In genomic region chr16:25155553-25156460, GRCh38 we compare ENCODE assay signal across 12 cellular contexts. TPM values are rescaled to one million over a fixed set of nuclear protein-coding genes. Genes with fewer than 3 reads are reported as not detected.
DNase-seq lines count a peak whose midpoint lies in the region; ATAC-seq and TF ChIP-seq lines count a peak whose summit lies in the region.
"Had no signal": no experiment of that assay in that cellular context is flagged by ENCODE, and none has a peak within 500 bp of the region (broad histone marks: within the 10 kb centered on the region; RNA-seq: fewer than 3 reads in every experiment).

No MANE protein-coding gene starts in this region.

- no peak overlapping the region for H3K4me3 ChIP-seq in A673 (ENCODE audit: low read depth, low read length, poor library complexity, severe bottlenecking)
- H3K4me3 ChIP-seq: esophagus squamous epithelium had no signal

- H3K4me1 ChIP-seq in A673 (ENCODE audit: insufficient read depth, low read length, poor library complexity, severe bottlenecking), result no peaks in the 10 kb centered on the region
- H3K4me1 ChIP-seq: esophagus squamous epithelium had no signal

- no peaks in the 10 kb centered on the region for H3K27me3 Mint-ChIP-seq in natural killer cell treated with Interleukin-12 subunit alpha and Interleukin-12 subunit beta and Interleukin-15 and Interleukin-18, amount 100 ng/mL, for 72 hours
- H3K27me3 Mint-ChIP-seq in natural killer cell (ENCODE audit: low read depth in 2 of 2) (no peaks in the 10 kb centered on the region), type B pancreatic cell (no peaks in the 10 kb centered on the region)

- intact Hi-C loops in natural killer cell (cut with micrococcal nuclease), result no loop called here
- intact Hi-C loops in A673 (cut with micrococcal nuclease; ENCODE audit: unreplicated experiment), result no loop called here

- H3K9me3 ChIP-seq in A673 (ENCODE audit: low read depth, low read length, poor library complexity, severe bottlenecking), result no peaks in the 10 kb centered on the region
- H3K9me3 ChIP-seq: esophagus squamous epithelium had no signal

- DNase-seq in natural killer cell treated with Interleukin-12 subunit alpha and Interleukin-12 subunit beta and Interleukin-15 and Interleukin-18, amount 100 ng/mL, for 72 hours (ENCODE audit: low spot score), result no peak
- no peak for DNase-seq in natural killer cell
- peak; percentile 24 for DNase-seq in activated naive CD4-positive, alpha-beta T cell treated with anti-CD3 and anti-CD28 coated beads, Interleukin-2, amount 50 U/mL, for 16 hours
- DNase-seq in myocyte (ENCODE audit: low read depth), result peak; percentile 67
- DNase-seq in caudate nucleus (lab: John Stamatoyannopoulos, UW), result no peak
- no peak for DNase-seq in type B pancreatic cell (ENCODE audit: extremely low spot score, unreplicated experiment)
- DNase-seq in A673 (ENCODE audit: low spot score), result no peak
- DNase-seq: esophagus squamous epithelium, NCI-H510A, substantia nigra had no signal

- H3K27ac Mint-ChIP-seq in natural killer cell treated with Interleukin-12 subunit alpha and Interleukin-12 subunit beta and Interleukin-15 and Interleukin-18, amount 100 ng/mL, for 72 hours, result peak overlapping the region; percentile 8 to 11
- H3K27ac Mint-ChIP-seq in natural killer cell, result no peak overlapping the region
- no peak overlapping the region for H3K27ac Mint-ChIP-seq in type B pancreatic cell

- no peak overlapping the region for H3K4me3 Mint-ChIP-seq in natural killer cell treated with Interleukin-12 subunit alpha and Interleukin-12 subunit beta and Interleukin-15 and Interleukin-18, amount 100 ng/mL, for 72 hours
- no peak overlapping the region for H3K4me3 Mint-ChIP-seq in natural killer cell
- H3K4me3 Mint-ChIP-seq in type B pancreatic cell, result no peak overlapping the region

- H3K27ac ChIP-seq in caudate nucleus (ENCODE audit: low read depth, low read length) (no peak overlapping the region), A673 (ENCODE audit: low read depth, low read length, poor library complexity, severe bottlenecking) (no peak overlapping the region)
- H3K27ac ChIP-seq: esophagus squamous epithelium had no signal

- peaks cover 0 to 7% of the 10 kb centered on the region in 2 donors for H3K4me1 Mint-ChIP-seq in natural killer cell treated with Interleukin-12 subunit alpha and Interleukin-12 subunit beta and Interleukin-15 and Interleukin-18, amount 100 ng/mL, for 72 hours (ENCODE audit: low read depth in 2 of 2)
- no peaks in the 10 kb centered on the region for H3K4me1 Mint-ChIP-seq in natural killer cell
- no peaks in the 10 kb centered on the region for H3K4me1 Mint-ChIP-seq in type B pancreatic cell (ENCODE audit: unreplicated experiment)

- H3K36me3 Mint-ChIP-seq in natural killer cell treated with Interleukin-12 subunit alpha and Interleukin-12 subunit beta and Interleukin-15 and Interleukin-18, amount 100 ng/mL, for 72 hours, result peaks cover 14% of the 10 kb centered on the region
- H3K36me3 Mint-ChIP-seq in natural killer cell, result peaks cover 6% of the 10 kb centered on the region
- peaks cover 36% of the 10 kb centered on the region for H3K36me3 Mint-ChIP-seq in type B pancreatic cell

- H3K9me3 Mint-ChIP-seq in natural killer cell treated with Interleukin-12 subunit alpha and Interleukin-12 subunit beta and Interleukin-15 and Interleukin-18, amount 100 ng/mL, for 72 hours, result no peaks in the 10 kb centered on the region
- H3K9me3 Mint-ChIP-seq in natural killer cell (no peaks in the 10 kb centered on the region), type B pancreatic cell (no peaks in the 10 kb centered on the region)

- POLR2A ChIA-PET in A673 (lab: Charles Lee; ENCODE audit: low non-redundant PET), result no interaction called here

- peaks cover 8% of the 10 kb centered on the region for H3K36me3 ChIP-seq in A673 (ENCODE audit: insufficient read depth, low read length, poor library complexity, severe bottlenecking)

- CTCF ChIA-PET in A673 (lab: Charles Lee), result no interaction called here

- peak; percentile 40 to 52 for ATAC-seq in natural killer cell treated with Interleukin-12 subunit alpha and Interleukin-12 subunit beta and Interleukin-15 and Interleukin-18, amount 100 ng/mL, for 72 hours
- ATAC-seq in natural killer cell (no peak), GM18520 (IDR thresholded peaks at IDR 0.05; ENCODE audit: unreplicated experiment) (no peak)
- ATAC-seq: sciatic nerve had no signal

- no TSS peak for BruUV-seq in A673 (replicated peaks; lab: Mats Ljungman, UMichigan)

- TF ChIP-seq CTCF in natural killer cell (IDR thresholded peaks at IDR 0.05) (no peak), type B pancreatic cell (conservative IDR thresholded peaks at IDR 0.05) (no peak), A673 (conservative IDR thresholded peaks at IDR 0.05; ENCODE audit: low read depth, low read length) (no peak)

- H3K27me3 ChIP-seq in A673 (replicated peaks; ENCODE audit: insufficient read depth, low read depth, low read length, poor library complexity), result no peaks in the 10 kb centered on the region
- H3K27me3 ChIP-seq: esophagus squamous epithelium had no signal

RNA-seq across cellular contexts. Expression of gene LCMT1, which starts 44.3 kb away (rescaled TPM):
- total RNA-seq in natural killer cell treated with Interleukin-12 subunit alpha and Interleukin-12 subunit beta and Interleukin-15 and Interleukin-18, amount 100 ng/mL, for 72 hours, result 10 to 100 TPM; 42.6 to 50.0 TPM
- total RNA-seq in natural killer cell, result 10 to 100 TPM; 28.8 to 49.5 (median 43.0) TPM
- 48.0 and 48.5 TPM in 2 replicates for total RNA-seq in myocyte
- 46.8 TPM for polyA plus RNA-seq in myocyte (2012)
- total RNA-seq in type B pancreatic cell (ENCODE audit: low replicate concordance), result 63.8 and 65.7 TPM in 2 replicates
- total RNA-seq in A673 (2021), result 55.8 and 56.3 TPM in 2 replicates

Comparison
In these comparisons a context has a peak if more than half of its experiments do, and no peak if none do; other contexts are left out.
1. ATAC-seq: peak in natural killer cell treated with Interleukin-12 subunit alpha and Interleukin-12 subunit beta and Interleukin-15 and Interleukin-18, amount 100 ng/mL, for 72 hours (2 of 2); none in natural killer cell (0 of 3) and GM18520 (single experiment).
2. H3K27ac Mint-ChIP-seq: peak in natural killer cell treated with Interleukin-12 subunit alpha and Interleukin-12 subunit beta and Interleukin-15 and Interleukin-18, amount 100 ng/mL, for 72 hours (2 of 2); none in natural killer cell (0 of 2) and type B pancreatic cell (single experiment).
3. DNase-seq: peak in activated naive CD4-positive, alpha-beta T cell treated with anti-CD3 and anti-CD28 coated beads, Interleukin-2, amount 50 U/mL, for 16 hours (single experiment) and myocyte (single experiment); none in natural killer cell treated with Interleukin-12 subunit alpha and Interleukin-12 subunit beta and Interleukin-15 and Interleukin-18, amount 100 ng/mL, for 72 hours (single experiment), natural killer cell (single experiment), caudate nucleus (0 of 61), type B pancreatic cell (single experiment) and A673 (single experiment).